ENCODE assay signal across 19 cellular contexts in genomic region chr19:33826521-33826920, GRCh38. TPM values are rescaled to one million over a fixed set of nuclear protein-coding genes. Genes with fewer than 3 reads are reported as not detected.
DNase-seq lines count a peak whose midpoint lies in the region; ATAC-seq and TF ChIP-seq lines count a peak whose summit lies in the region.
"Had no signal": no experiment of that assay in that cellular context is flagged by ENCODE, and none has a peak within 500 bp of the region (broad histone marks: within the 10 kb centered on the region; RNA-seq: fewer than 3 reads in every experiment).

No MANE protein-coding gene starts in this region.

- no peak overlapping the region for H3K27ac ChIP-seq in transverse colon
- H3K27ac ChIP-seq: 22Rv1, A549, C4-2B had no signal

- TF ChIP-seq CTCF in chondrocyte (IDR thresholded peaks at IDR 0.05) (no peak), osteocyte (IDR thresholded peaks at IDR 0.05) (no peak), type B pancreatic cell (conservative IDR thresholded peaks at IDR 0.05) (no peak), transverse colon (IDR thresholded peaks at IDR 0.05) (no peak)

- no peak for ATAC-seq in activated CD8-positive, alpha-beta memory T cell treated with anti-CD3 and anti-CD28 coated beads, Interleukin-2, amount 10 ng/mL, durations not matched to agents 7 days and 5 days
- ATAC-seq in stimulated activated naive CD8-positive, alpha-beta T cell treated with anti-CD3 and anti-CD28 coated beads, Interleukin-15, amount 100 ng/mL, for 72 hours = no peak
- no peak for ATAC-seq in GM19455 (IDR thresholded peaks at IDR 0.05; ENCODE audit: unreplicated experiment)
- ATAC-seq: A549, HCT116 had no signal

- H3K36me3 Mint-ChIP-seq in activated CD8-positive, alpha-beta memory T cell treated with anti-CD3 and anti-CD28 coated beads, Interleukin-2, amount 10 ng/mL, durations not matched to agents 7 days and 5 days = no peaks in the 10 kb centered on the region
- H3K36me3 Mint-ChIP-seq in chondrocyte (ENCODE audit: low read depth) (no peaks in the 10 kb centered on the region), osteocyte (ENCODE audit: unreplicated experiment) (no peaks in the 10 kb centered on the region), type B pancreatic cell (no peaks in the 10 kb centered on the region)
- H3K36me3 Mint-ChIP-seq: CD4-positive, alpha-beta memory T cell had no signal

- no peaks in the 10 kb centered on the region for H3K4me1 ChIP-seq in transverse colon
- H3K4me1 ChIP-seq: A549 had no signal

- no peaks in the 10 kb centered on the region for H3K36me3 ChIP-seq in transverse colon

- CTCF ChIA-PET in activated CD8-positive, alpha-beta memory T cell treated with anti-CD3 and anti-CD28 coated beads, Interleukin-2, amount 10 ng/mL, durations not matched to agents 7 days and 5 days (lab: Charles Lee) = interaction anchor here (0.7 to 1.2 kb wide), 2 partner anchors 49 to 819 kb away, joined by 3 to 5 read pairs; no protein-coding TSS in a partner anchor

- H3K9me3 ChIP-seq in transverse colon = no peaks in the 10 kb centered on the region
- H3K9me3 ChIP-seq: A549 had no signal

- peaks cover 9% of the 10 kb centered on the region for H3K27me3 Mint-ChIP-seq in activated CD8-positive, alpha-beta memory T cell treated with anti-CD3 and anti-CD28 coated beads, Interleukin-2, amount 10 ng/mL, durations not matched to agents 7 days and 5 days
- H3K27me3 Mint-ChIP-seq in chondrocyte (ENCODE audit: low read depth) = no peaks in the 10 kb centered on the region
- peaks cover 6% of the 10 kb centered on the region for H3K27me3 Mint-ChIP-seq in osteocyte (ENCODE audit: unreplicated experiment)
- peaks cover 16% of the 10 kb centered on the region for H3K27me3 Mint-ChIP-seq in type B pancreatic cell
- H3K27me3 Mint-ChIP-seq in stimulated activated naive CD8-positive, alpha-beta T cell treated with anti-CD3 and anti-CD28 coated beads, Interleukin-15, amount 100 ng/mL, for 72 hours = peaks cover 12% of the 10 kb centered on the region

- H3K9me3 Mint-ChIP-seq in activated CD8-positive, alpha-beta memory T cell treated with anti-CD3 and anti-CD28 coated beads, Interleukin-2, amount 10 ng/mL, durations not matched to agents 7 days and 5 days (ENCODE audit: low read depth) = no peaks in the 10 kb centered on the region
- H3K9me3 Mint-ChIP-seq in chondrocyte (ENCODE audit: low read depth) (no peaks in the 10 kb centered on the region), osteocyte (ENCODE audit: unreplicated experiment) (no peaks in the 10 kb centered on the region), type B pancreatic cell (no peaks in the 10 kb centered on the region)
- H3K9me3 Mint-ChIP-seq in stimulated activated naive CD8-positive, alpha-beta T cell treated with anti-CD3 and anti-CD28 coated beads, Interleukin-15, amount 100 ng/mL, for 72 hours = no peaks in the 10 kb centered on the region
- H3K9me3 Mint-ChIP-seq: HFFc6 had no signal

- in situ Hi-C loops in transverse colon (cut with MboI; ENCODE audit: low pct_ligation_motif_present in 1 of 4, low pct_unique_long_range_greater_than_20kb in 1 of 4, low sequenced_read_pairs in 3 of 4) = no loop called here

- no peak for TF ChIP-seq POLR2A in transverse colon (IDR thresholded peaks at IDR 0.05)

- no peak overlapping the region for H3K4me3 ChIP-seq in transverse colon
- H3K4me3 ChIP-seq: A549 had no signal

- H3K4me1 Mint-ChIP-seq in activated CD8-positive, alpha-beta memory T cell treated with anti-CD3 and anti-CD28 coated beads, Interleukin-2, amount 10 ng/mL, durations not matched to agents 7 days and 5 days = peaks cover 8% of the 10 kb centered on the region
- no peaks in the 10 kb centered on the region for H3K4me1 Mint-ChIP-seq in chondrocyte (ENCODE audit: low read depth)
- H3K4me1 Mint-ChIP-seq in osteocyte (ENCODE audit: unreplicated experiment) = no peaks in the 10 kb centered on the region
- no peaks in the 10 kb centered on the region for H3K4me1 Mint-ChIP-seq in type B pancreatic cell (ENCODE audit: unreplicated experiment)
- H3K4me1 Mint-ChIP-seq in stimulated activated naive CD8-positive, alpha-beta T cell treated with anti-CD3 and anti-CD28 coated beads, Interleukin-15, amount 100 ng/mL, for 72 hours = peaks cover 5% of the 10 kb centered on the region

- WGBS in transverse colon (ENCODE audit: low coverage in 1 of 2), 2 donors = 70 to 76% methylated on average over 4 to 7 of the region's 7 CpGs

- H3K4me3 Mint-ChIP-seq in activated CD8-positive, alpha-beta memory T cell treated with anti-CD3 and anti-CD28 coated beads, Interleukin-2, amount 10 ng/mL, durations not matched to agents 7 days and 5 days = no peak overlapping the region
- H3K4me3 Mint-ChIP-seq in chondrocyte (ENCODE audit: unreplicated experiment) (no peak overlapping the region), osteocyte (ENCODE audit: unreplicated experiment) (no peak overlapping the region), type B pancreatic cell (no peak overlapping the region)
- H3K4me3 Mint-ChIP-seq in stimulated activated naive CD8-positive, alpha-beta T cell treated with anti-CD3 and anti-CD28 coated beads, Interleukin-15, amount 100 ng/mL, for 72 hours = no peak overlapping the region
- H3K4me3 Mint-ChIP-seq: CD4-positive, alpha-beta memory T cell; HFFc6 had no signal

- no peaks in the 10 kb centered on the region for H3K27me3 ChIP-seq in transverse colon

- no peak for TF ChIP-seq EP300 in transverse colon (IDR thresholded peaks at IDR 0.05; ENCODE audit: low read depth)

- intact Hi-C loops in transverse colon (cut with DNase I; ENCODE audit: low total_unique reads) = no loop called here

- no peak overlapping the region for H3K27ac Mint-ChIP-seq in activated CD8-positive, alpha-beta memory T cell treated with anti-CD3 and anti-CD28 coated beads, Interleukin-2, amount 10 ng/mL, durations not matched to agents 7 days and 5 days
- H3K27ac Mint-ChIP-seq in chondrocyte (ENCODE audit: unreplicated experiment) (no peak overlapping the region), osteocyte (ENCODE audit: unreplicated experiment) (no peak overlapping the region), type B pancreatic cell (no peak overlapping the region)
- no peak overlapping the region for H3K27ac Mint-ChIP-seq in stimulated activated naive CD8-positive, alpha-beta T cell treated with anti-CD3 and anti-CD28 coated beads, Interleukin-15, amount 100 ng/mL, for 72 hours
- H3K27ac Mint-ChIP-seq: CD4-positive, alpha-beta memory T cell; HFFc6 had no signal

- DNase-seq in activated CD8-positive, alpha-beta memory T cell treated with anti-CD3 and anti-CD28 coated beads, Interleukin-2, amount 10 ng/mL, durations not matched to agents 7 days and 5 days = peak; percentile 16
- no peak for DNase-seq in activated CD8-positive, alpha-beta memory T cell treated with anti-CD3 and anti-CD28 coated beads, Interleukin-2, amount 50 U/mL, for 4 hours
- DNase-seq in chondrocyte (ENCODE audit: low spot score) = peak; percentile 26
- DNase-seq in osteocyte (ENCODE audit: extremely low spot score, unreplicated experiment) = peak; percentile 54
- DNase-seq in type B pancreatic cell (ENCODE audit: extremely low spot score, unreplicated experiment) = peak; percentile 34
- no peak for DNase-seq in transverse colon
- DNase-seq in stimulated activated naive CD8-positive, alpha-beta T cell treated with anti-CD3 and anti-CD28 coated beads, Interleukin-15, amount 100 ng/mL, for 72 hours = no peak
- DNase-seq: AML-193; Calu3; CD4-positive, alpha-beta memory T cell; DMS79 treated with DMSO at 0.1 percent for 48 hours; GF-D8; HFFc6; IMR-90 had no signal

RNA-seq across cellular contexts. Expression of gene KCTD15, which starts 29.9 kb away (rescaled TPM):
- total RNA-seq in activated CD8-positive, alpha-beta memory T cell treated with anti-CD3 and anti-CD28 coated beads, Interleukin-2, amount 10 ng/mL, durations not matched to agents 7 days and 5 days = 1 to 10 TPM in 1 of 2 experiments, under 1 TPM in 1; 0.67 to 1.7 TPM
- total RNA-seq in chondrocyte (48.1 to 64.2 TPM (median 60.7 TPM) in 3 replicates), osteocyte (83.2 and 86.8 TPM in 2 replicates), type B pancreatic cell (ENCODE audit: low replicate concordance) (18.1 and 53.2 TPM in 2 replicates), transverse colon (100 to 1,000 TPM in 1 of 4 donors, 10 to 100 TPM in 3; 28.5 to 158 (median 39.2) TPM)

Comparison
In these comparisons a context has a peak if more than half of its experiments do, and no peak if none do; other contexts are left out.
1. DNase-seq: peak in activated CD8-positive, alpha-beta memory T cell treated with anti-CD3 and anti-CD28 coated beads, Interleukin-2, amount 10 ng/mL, durations not matched to agents 7 days and 5 days (single experiment), chondrocyte (single experiment), osteocyte (single experiment) and type B pancreatic cell (single experiment); none in activated CD8-positive, alpha-beta memory T cell treated with anti-CD3 and anti-CD28 coated beads, Interleukin-2, amount 50 U/mL, for 4 hours (single experiment), transverse colon (single experiment) and stimulated activated naive CD8-positive, alpha-beta T cell treated with anti-CD3 and anti-CD28 coated beads, Interleukin-15, amount 100 ng/mL, for 72 hours (0 of 2).